7 cellular contexts compared by ENCODE assay signal in genomic region chr3:58837141-58837862, GRCh38.
"Had no signal": no experiment of that assay in that cellular context is flagged by ENCODE, and none has a peak within 500 bp of the region (broad histone marks: within the 10 kb centered on the region; RNA-seq: fewer than 3 reads in every experiment).

No MANE protein-coding gene starts in this region.

- DNase-seq: GOT3, H7, KBM-7 had no signal

- H3K9ac ChIP-seq: KMS-11 had no signal

- H3K9me3 ChIP-seq: HAP-1 had no signal

- H3K4me1 ChIP-seq: HAP-1 had no signal

- H3K36me3 ChIP-seq: HAP-1 had no signal

- H3K4me3 ChIP-seq: HAP-1 had no signal

- H3K4me2 ChIP-seq: KMS-11 had no signal

- ATAC-seq: HCT116 had no signal

- H3K27ac ChIP-seq: HL-60, KMS-11 had no signal
